ENCODE assay signal across 7 cellular contexts in the genomic region with DNA sequence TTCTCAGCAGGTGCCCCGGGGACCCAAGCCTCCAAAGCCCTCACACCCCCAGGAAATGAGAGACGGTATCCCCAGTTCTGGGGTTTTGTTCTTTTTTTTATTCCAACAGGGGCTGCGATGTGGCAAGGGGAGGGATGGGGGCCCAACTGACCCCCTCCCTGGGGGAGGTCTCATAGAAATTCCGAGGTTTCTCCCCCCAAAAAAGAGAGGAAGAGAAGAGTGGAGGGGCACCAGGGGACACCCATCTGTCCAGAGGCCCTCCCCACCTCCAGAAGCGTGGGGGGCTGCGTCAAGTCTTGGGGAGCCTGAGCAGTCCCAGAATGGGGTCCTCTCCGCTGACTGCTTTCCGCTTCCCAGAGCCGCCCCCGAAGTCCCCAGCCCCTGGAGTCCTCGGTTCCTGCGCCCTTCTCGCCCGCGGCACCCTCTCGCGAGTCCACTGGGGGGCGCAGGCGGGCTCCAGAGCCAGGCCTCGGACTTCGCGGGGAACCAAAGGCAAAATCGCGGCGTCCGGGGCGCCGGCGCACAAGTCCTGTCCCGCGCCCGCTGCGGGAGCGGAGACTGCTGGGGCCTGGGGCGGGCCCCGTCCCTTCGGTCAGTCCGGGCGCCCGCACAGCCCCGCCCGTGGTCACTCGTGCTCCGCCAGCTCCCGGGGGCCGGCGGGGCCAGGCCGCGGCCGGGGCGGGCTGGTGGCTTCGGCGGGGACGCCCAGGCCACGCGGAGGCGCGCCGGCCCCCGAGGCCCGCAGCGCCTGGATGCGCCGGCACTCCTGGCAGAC.
DNase-seq lines count a peak whose midpoint lies in the region; ATAC-seq and TF ChIP-seq lines count a peak whose summit lies in the region.

No MANE protein-coding gene starts in this region.

- H3K4me3 ChIP-seq in fibroblast of mammary gland (ENCODE audit: control insufficient read depth, low read depth, low read length) (no peak overlapping the region), retinal pigment epithelial cell (ENCODE audit: low read length) (no peak overlapping the region)

- TF ChIP-seq CTCF in fibroblast of mammary gland (conservative IDR thresholded peaks at IDR 0.05; ENCODE audit: control insufficient read depth, insufficient read depth, low read depth, low read length) (peak; percentile 43), retinal pigment epithelial cell (conservative IDR thresholded peaks at IDR 0.05; ENCODE audit: low read depth, low read length) (peak; percentile 77)

- no peak for ATAC-seq in GM18519 (IDR thresholded peaks at IDR 0.05; ENCODE audit: low FRiP score, unreplicated experiment)

- DNase-seq in ELR (ENCODE audit: low read depth): peak; percentile 55
- DNase-seq in MV-4-11 (lab: John Stamatoyannopoulos, UW): peak; percentile 18
- DNase-seq in activated CD4-positive, alpha-beta T cell treated with anti-CD3 and anti-CD28 coated beads, Interleukin-2, amount 50 U/mL, for 48 hours: peak; percentile 63 to 69
- peak; percentile 34 for DNase-seq in fibroblast of mammary gland (ENCODE audit: low read depth)
- no peak for DNase-seq in retinal pigment epithelial cell (ENCODE audit: low read depth)
- DNase-seq in GM19240 (ENCODE audit: insufficient read length, low spot score): no peak

Comparison
In these comparisons a context has a peak if more than half of its experiments do, and no peak if none do; other contexts are left out.
1. DNase-seq: peak in ELR (single experiment), MV-4-11 (single experiment), activated CD4-positive, alpha-beta T cell treated with anti-CD3 and anti-CD28 coated beads, Interleukin-2, amount 50 U/mL, for 48 hours (2 of 2) and fibroblast of mammary gland (single experiment); none in retinal pigment epithelial cell (single experiment) and GM19240 (single experiment).